In genomic region chr3:26932752-26933151, GRCh38 we compare ENCODE assay signal across 25 cellular contexts.
DNase-seq lines count a peak whose midpoint lies in the region; ATAC-seq, FAIRE-seq and TF ChIP-seq lines count a peak whose summit lies in the region.
"Had no signal": no experiment of that assay in that cellular context is flagged by ENCODE, and none has a peak within 500 bp of the region (broad histone marks: within the 10 kb centered on the region; RNA-seq: fewer than 3 reads in every experiment).

No MANE protein-coding gene starts in this region.

- no peak for TF ChIP-seq EP300 in GM12878 (IDR thresholded peaks at IDR 0.05; ENCODE audit: borderline replicate concordance in 1 of 2, control insufficient read depth in 1 of 2, low read depth in 2 of 2, low read length in 2 of 2)

- POLR2A ChIA-PET in GM12878 (lab: Charles Lee), result no interaction called here

- no peak overlapping the region for H3K27ac ChIP-seq in GM12878 (ENCODE audit: control insufficient read depth, insufficient read depth)
- H3K27ac ChIP-seq: A549; BLaER1 treated with 17β-estradiol and CSF1 and Interleukin-3, amounts not matched to agents 10 nM and 100 nM had no signal

- no peaks in the 10 kb centered on the region for H3K4me1 ChIP-seq in GM12878 (ENCODE audit: control insufficient read depth, insufficient read depth, low read length)
- H3K4me1 ChIP-seq: A549; BE2C; BLaER1 treated with 17β-estradiol and CSF1 and Interleukin-3, amounts not matched to agents 10 nM and 100 nM; HAP-1 had no signal

- H3K9ac ChIP-seq in GM12878 (ENCODE audit: control insufficient read depth, insufficient read depth, low read length), result no peak overlapping the region
- H3K9ac ChIP-seq: BLaER1 treated with 17β-estradiol and CSF1 and Interleukin-3, amounts not matched to agents 10 nM and 100 nM had no signal

- H4K20me1 ChIP-seq in GM12878 (ENCODE audit: control insufficient read depth, insufficient read depth), result no peaks in the 10 kb centered on the region
- H4K20me1 ChIP-seq: BLaER1 treated with 17β-estradiol and CSF1 and Interleukin-3, amounts not matched to agents 10 nM and 100 nM had no signal

- SMC1A ChIA-PET in GM12878 (lab: Charles Lee; ENCODE audit: uncharacterized antibody, unreplicated experiment), result interaction anchor here (1.0 to 1.7 kb wide), 2 partner anchors 22 to 26 kb away, joined by 3 to 6 read pairs; no protein-coding TSS in a partner anchor

- no peak for FAIRE-seq in GM12878 (lab: Jason Lieb, UNC)
- FAIRE-seq: A549, GM12892, GM19239, H54 had no signal

- peak; percentile 46 for ATAC-seq in GM18868 (IDR thresholded peaks at IDR 0.05; ENCODE audit: unreplicated experiment)
- peak; percentile 52 for ATAC-seq in GM12878
- ATAC-seq in HG03354 (IDR thresholded peaks at IDR 0.05; ENCODE audit: poor library complexity, severe bottlenecking, unreplicated experiment), result no peak
- no peak for ATAC-seq in HG03025 (IDR thresholded peaks at IDR 0.05; ENCODE audit: low FRiP score, unreplicated experiment)
- ATAC-seq: A549 had no signal

- no peaks in the 10 kb centered on the region for H3K27me3 ChIP-seq in GM12878 (replicated peaks in 1 of 2; ENCODE audit: control insufficient read depth in 2 of 2, insufficient read depth in 2 of 2, low read length in 1 of 2)
- H3K27me3 ChIP-seq: BE2C had no signal

- H3K79me2 ChIP-seq in GM12878 (ENCODE audit: control insufficient read depth, insufficient read depth, low read length), result no peaks in the 10 kb centered on the region

- no peak for TF ChIP-seq POLR2A in GM12878 (IDR thresholded peaks at IDR 0.05; ENCODE audit: low read depth, low read length)

- no peak for TF ChIP-seq RAD21 in GM12878 (IDR thresholded peaks at IDR 0.05; ENCODE audit: insufficient read depth, low read depth, low read length)

- no peak for TF ChIP-seq CTCF in GM12878 (IDR thresholded peaks at IDR 0.05 in 2 of 3, conservative IDR thresholded peaks at IDR 0.05 in 1 of 3; ENCODE audit: control insufficient read depth in 2 of 3, extremely low read depth in 1 of 3, insufficient read depth in 1 of 3, low read depth in 3 of 3, low read length in 3 of 3)

- in situ Hi-C loops in GM12878 (cut with MboI), result no loop called here

- BruUV-seq in GM12878 (replicated peaks; lab: Mats Ljungman, UMichigan), result no TSS peak

- peak; percentile 55 for DNase-seq in NOMO-1 treated with DMSO at 0.1 percent for 48 hours (lab: John Stamatoyannopoulos, UW; ENCODE audit: unreplicated experiment)
- no peak for DNase-seq in NOMO-1 treated with dmso at 0.1 percent for 144 hours (lab: John Stamatoyannopoulos, UW; ENCODE audit: unreplicated experiment)
- DNase-seq in MV-4-11 (lab: John Stamatoyannopoulos, UW), result peak; percentile 20
- DNase-seq in GM12878 (ENCODE audit: low read depth, low spot score), result no peak
- DNase-seq: 8988T; ACHN; AML-193; BE2C; CD4-positive, alpha-beta T cell; CD8-positive, alpha-beta memory T cell; DMS 273 treated with DMSO at 0.1 percent for 48 hours; DMS53; DMS79 treated with DMSO at 0.1 percent for 48 hours; GF-D8; GOT3; HFFc6 had no signal

- WGBS in GM12878 (ENCODE audit: insufficient coverage, insufficient replicate concordance, low lambda C conversion rate, missing lambda C conversion rate), result 15% methylated on average over 3 of the region's 3 CpGs

- intact Hi-C loops in GM12878 (cut with micrococcal nuclease; ENCODE audit: unreplicated experiment), result no loop called here

- RAD21 ChIA-PET in GM12878 (lab: Charles Lee; ENCODE audit: unreplicated experiment), result interaction anchor here (1.5 kb wide), 1 partner anchor 749 kb away, joined by 4 read pairs; no protein-coding TSS in a partner anchor

- H2AFZ ChIP-seq in GM12878 (ENCODE audit: control insufficient read depth, low read depth, low read length), result no peak overlapping the region

- H3K36me3 ChIP-seq in GM12878 (ENCODE audit: control insufficient read depth in 2 of 2, insufficient read depth in 2 of 2, low read length in 1 of 2), result no peaks in the 10 kb centered on the region
- H3K36me3 ChIP-seq: BE2C; BLaER1 treated with 17β-estradiol and CSF1 and Interleukin-3, amounts not matched to agents 10 nM and 100 nM; HAP-1 had no signal

- no peaks in the 10 kb centered on the region for H3K9me3 ChIP-seq in GM12878 (replicated peaks; ENCODE audit: control insufficient read depth, insufficient read depth, low read length)
- H3K9me3 ChIP-seq: A549; BE2C; BLaER1 treated with 17β-estradiol and CSF1 and Interleukin-3, amounts not matched to agents 10 nM and 100 nM; HAP-1 had no signal

- CTCF ChIA-PET in GM12878 (lab: Yijun Ruan, JAX), result no interaction called here

- no peak overlapping the region for H3K4me3 ChIP-seq in GM12878
- H3K4me3 ChIP-seq: A549; BLaER1 treated with 17β-estradiol and CSF1 and Interleukin-3, amounts not matched to agents 10 nM and 100 nM; HAP-1 had no signal

- H3K4me2 ChIP-seq in GM12878 (ENCODE audit: control insufficient read depth, insufficient read depth), result no peak overlapping the region
- H3K4me2 ChIP-seq: A549 had no signal

TF ChIP-seq in GM12878, 131 proteins besides CTCF, POLR2A, EP300 and RAD21 (continues in another document):
- TF ChIP-seq IKZF1 (conservative IDR thresholded peaks at IDR 0.05) (peak; percentile 81), ESRRA (IDR thresholded peaks at IDR 0.05; ENCODE audit: low read length) (no peak), BCL3 (IDR thresholded peaks at IDR 0.05; ENCODE audit: borderline replicate concordance, insufficient read depth, low read depth, low read length, poor library complexity, severe bottlenecking) (no peak), REST (IDR thresholded peaks at IDR 0.05; ENCODE audit: low read depth, low read length) (no peak), FOXM1 (IDR thresholded peaks at IDR 0.05; ENCODE audit: low read depth, low read length) (no peak), IKZF2 (IDR thresholded peaks at IDR 0.05) (peak; percentile 55 to 66; a peak in 3 of 4 replicates), ATF7 (IDR thresholded peaks at IDR 0.05; ENCODE audit: low read depth) (no peak), ZNF24 (IDR thresholded peaks at IDR 0.05) (no peak), ZNF384 (IDR thresholded peaks at IDR 0.05; ENCODE audit: borderline replicate concordance, low read depth, low read length) (peak; percentile 42; the same call in 1 of the 2 replicates), NKRF (conservative IDR thresholded peaks at IDR 0.05) (no peak), SPI1 (IDR thresholded peaks at IDR 0.05; ENCODE audit: borderline replicate concordance, insufficient read depth, low read depth, low read length) (peak; percentile 26; the same call in 1 of the 2 replicates)

Comparison
In these comparisons a context has a peak if more than half of its experiments do, and no peak if none do; other contexts are left out.
1. DNase-seq: peak in NOMO-1 treated with DMSO at 0.1 percent for 48 hours (single experiment) and MV-4-11 (single experiment); none in NOMO-1 treated with dmso at 0.1 percent for 144 hours (single experiment) and GM12878 (single experiment).
2. ATAC-seq: peak in GM18868 (single experiment) and GM12878 (single experiment); none in HG03354 (single experiment) and HG03025 (single experiment).